7 cellular contexts compared by ENCODE assay signal in genomic region chr20:17682103-17682888, GRCh38. TPM values are rescaled to one million over a fixed set of nuclear protein-coding genes. Genes with fewer than 3 reads are reported as not detected.
DNase-seq lines count a peak whose midpoint lies in the region; ATAC-seq and TF ChIP-seq lines count a peak whose summit lies in the region.

TSS of gene RRBP1 (minus strand) at chr20:17682242. CDS start at chr20:17660507, 21,735 bp downstream.

- peak; percentile 78 for TF ChIP-seq CTCF in hepatocyte (IDR thresholded peaks at IDR 0.05; ENCODE audit: poor library complexity)

- no peaks in the 10 kb centered on the region for H3K9me2 ChIP-seq in hepatocyte (replicated peaks; ENCODE audit: insufficient read depth)

- peak within 1 kb of the TSS; percentile 99 for H3K27ac ChIP-seq in hepatocyte

- ATAC-seq in GM18508 (IDR thresholded peaks at IDR 0.05; ENCODE audit: insufficient read depth, unreplicated experiment) (peak; percentile 61), HG03025 (IDR thresholded peaks at IDR 0.05; ENCODE audit: low FRiP score, unreplicated experiment) (peak; percentile 82)

- H3K36me3 ChIP-seq in hepatocyte (replicated peaks; ENCODE audit: insufficient read depth, low read depth): no peaks in the 10 kb centered on the region

- 1% methylated on average over 42 of the region's 79 CpGs for WGBS in hepatocyte (ENCODE audit: low lambda C conversion rate, missing lambda C conversion rate)

- peak within 1 kb of the TSS; percentile 66 for H3K4me2 ChIP-seq in hepatocyte

- H3K9me3 ChIP-seq in hepatocyte (ENCODE audit: low read depth): no peaks in the 10 kb centered on the region

- peak within 1 kb of the TSS; percentile 20 for H2AFZ ChIP-seq in hepatocyte

- H3K4me1 ChIP-seq in hepatocyte (ENCODE audit: insufficient read depth): peaks cover 39% of the 10 kb centered on the region

- H3K4me3 ChIP-seq in hepatocyte: peak within 1 kb of the TSS; percentile 88

- DNase-seq in NCI-H2029 treated with DMSO at 0.1 percent for 48 hours (lab: John Stamatoyannopoulos, UW) (peak; percentile 91), T-helper 9 cell (peak; percentile 94), astrocyte of the hippocampus (ENCODE audit: low read depth, low spot score) (peak; percentile 100), hepatocyte (ENCODE audit: low spot score) (peak; percentile 99), retina (peak; percentile 96)

- H4K20me1 ChIP-seq in hepatocyte (ENCODE audit: insufficient read depth, poor library complexity, severe bottlenecking): peaks cover 37% of the 10 kb centered on the region

- H3K27me3 ChIP-seq in hepatocyte: no peaks in the 10 kb centered on the region

- peaks cover 38% of the 10 kb centered on the region for H3K79me2 ChIP-seq in hepatocyte

RNA-seq across cellular contexts. Expression of gene RRBP1, which starts in this region (rescaled TPM):
- 182 and 193 TPM in 2 replicates for total RNA-seq in hepatocyte
- 242 and 274 TPM in 2 replicates for polyA plus RNA-seq in hepatocyte

Comparison
In these comparisons a context has a peak if more than half of its experiments do, and no peak if none do; other contexts are left out.
1. Peak in every context shown above with its lines: DNase-seq, ATAC-seq, H3K4me3 ChIP-seq and H3K27ac ChIP-seq.